ENCODE assay signal across 9 cellular contexts in genomic region chr2:95346236-95346737, GRCh38. TPM values are rescaled to one million over a fixed set of nuclear protein-coding genes. Genes with fewer than 3 reads are reported as not detected.
DNase-seq lines count a peak whose midpoint lies in the region; ATAC-seq and TF ChIP-seq lines count a peak whose summit lies in the region.
"Had no signal": no experiment of that assay in that cellular context is flagged by ENCODE, and none has a peak within 500 bp of the region (broad histone marks: within the 10 kb centered on the region; RNA-seq: fewer than 3 reads in every experiment).

No MANE protein-coding gene starts in this region.

- CTCF ChIA-PET in WTC11 (lab: Charles Lee): interaction anchor here (0.6 to 5.0 kb wide), 15 partner anchors 10 to 224 kb away, joined by 3 to 47 read pairs (median 8); partner anchors contain the start of genes FAHD2A, MRPS5 and PROM2

- H3K36me3 Mint-ChIP-seq in WTC11: no peaks in the 10 kb centered on the region
- H3K36me3 Mint-ChIP-seq: naive B cell had no signal

- POLR2A ChIA-PET in WTC11 (lab: Charles Lee): no interaction called here

- H3K27me3 ChIP-seq in BLaER1 treated with 17β-estradiol and CSF1 and Interleukin-3, amounts not matched to agents 10 nM and 100 nM: peaks cover 25 to 64% (median 48%) of the 10 kb centered on the region in 11 experiments
- no peaks in the 10 kb centered on the region for H3K27me3 ChIP-seq in right cardiac atrium (ENCODE audit: control insufficient read depth, insufficient read depth)
- H3K27me3 ChIP-seq in skeletal muscle satellite cell (ENCODE audit: control insufficient read depth, insufficient read depth, low read length): peaks cover 30% of the 10 kb centered on the region

- no peak overlapping the region for H3K27ac Mint-ChIP-seq in WTC11
- H3K27ac Mint-ChIP-seq: naive B cell had no signal

- H3K9ac ChIP-seq in BLaER1 treated with 17β-estradiol and CSF1 and Interleukin-3, amounts not matched to agents 10 nM and 100 nM: peak overlapping the region; percentile 57 to 79 (median 74)
- peak overlapping the region; percentile 82 for H3K9ac ChIP-seq in skeletal muscle satellite cell (ENCODE audit: low read depth, low read length)

- no peaks in the 10 kb centered on the region for H3K9me3 Mint-ChIP-seq in WTC11

- no peaks in the 10 kb centered on the region for H3K36me3 ChIP-seq in BLaER1 treated with 17β-estradiol and CSF1 and Interleukin-3, amounts not matched to agents 10 nM and 100 nM
- no peaks in the 10 kb centered on the region for H3K36me3 ChIP-seq in skeletal muscle satellite cell (ENCODE audit: insufficient read depth, low read length)

- no peak for DNase-seq in HFF-Myc (ENCODE audit: extremely low read depth, low read depth)
- no peak for DNase-seq in WTC11 (ENCODE audit: low spot score)
- peak; percentile 82 to 91 (median 90) for DNase-seq in right cardiac atrium
- DNase-seq in NCI-H2029 (lab: John Stamatoyannopoulos, UW): no peak
- DNase-seq in SIG-M5 treated with dmso at 0.1 percent for 504 hours (lab: John Stamatoyannopoulos, UW; ENCODE audit: unreplicated experiment): no peak

- under 1% methylated on average over 77 of the region's 87 CpGs for WGBS in right cardiac atrium

- H3K27ac ChIP-seq in BLaER1 treated with 17β-estradiol and CSF1 and Interleukin-3, amounts not matched to agents 10 nM and 100 nM: peak overlapping the region; percentile 12 to 77 (median 63); a peak in 18 of 22 replicates
- H3K27ac ChIP-seq in right cardiac atrium (ENCODE audit: low read length): no peak overlapping the region

- H4K20me1 ChIP-seq in BLaER1 treated with 17β-estradiol and CSF1 and Interleukin-3, amounts not matched to agents 10 nM and 100 nM: peaks cover 0 to 36% (median 14%) of the 10 kb centered on the region in 11 experiments; a peak in 10 of 22 replicates

- H3K9me3 ChIP-seq in BLaER1 treated with 17β-estradiol and CSF1 and Interleukin-3, amounts not matched to agents 10 nM and 100 nM (replicated peaks in 1 of 11): no peaks in the 10 kb centered on the region
- H3K9me3 ChIP-seq in right cardiac atrium (ENCODE audit: control insufficient read depth, low read length) (no peaks in the 10 kb centered on the region), skeletal muscle satellite cell (replicated peaks; ENCODE audit: low read length) (no peaks in the 10 kb centered on the region)

- peaks cover 0 to 15% (median 8%) of the 10 kb centered on the region in 10 experiments; a peak in 14 of 20 replicates for H3K4me1 ChIP-seq in BLaER1 treated with 17β-estradiol and CSF1 and Interleukin-3, amounts not matched to agents 10 nM and 100 nM
- H3K4me1 ChIP-seq in right cardiac atrium (ENCODE audit: control insufficient read depth, insufficient read depth, low read length) (no peaks in the 10 kb centered on the region), skeletal muscle satellite cell (ENCODE audit: control insufficient read depth, insufficient read depth, low read length) (peaks cover 18% of the 10 kb centered on the region)

- ATAC-seq in WTC11 (peak; percentile 6), right cardiac atrium (peak; percentile 76 to 84), HG03469 (IDR thresholded peaks at IDR 0.05; ENCODE audit: unreplicated experiment) (no peak)

- TF ChIP-seq CTCF in HFF-Myc (IDR thresholded peaks at IDR 0.05; ENCODE audit: low read depth, low read length, missing control alignments) (no peak), WTC11 (IDR thresholded peaks at IDR 0.05) (no peak)

- H3K4me2 ChIP-seq in BLaER1 treated with 17β-estradiol and CSF1 and Interleukin-3, amounts not matched to agents 10 nM and 100 nM: peak overlapping the region; percentile 80 to 97 (median 93)
- peak overlapping the region; percentile 95 for H3K4me2 ChIP-seq in skeletal muscle satellite cell (ENCODE audit: low read length)

- intact Hi-C loops in right cardiac atrium (cut with DNase I): no loop called here

- H3K27me3 Mint-ChIP-seq in WTC11 (ENCODE audit: low read depth): peaks cover 65% of the 10 kb centered on the region

- H3K4me3 ChIP-seq in BLaER1 treated with 17β-estradiol and CSF1 and Interleukin-3, amounts not matched to agents 10 nM and 100 nM: peak overlapping the region; percentile 57 to 72 (median 66)
- H3K4me3 ChIP-seq in HFF-Myc (replicated peaks; ENCODE audit: low read depth, low read length) (peak overlapping the region; percentile 63), right cardiac atrium (ENCODE audit: low read length) (peak overlapping the region; percentile 82), skeletal muscle satellite cell (ENCODE audit: low read length) (peak overlapping the region; percentile 83)

- H3K4me1 Mint-ChIP-seq in WTC11: no peaks in the 10 kb centered on the region

- H3K4me3 Mint-ChIP-seq in WTC11: no peak overlapping the region

TF ChIP-seq in WTC11, 78 proteins besides CTCF, POLR2A, EP300 and RAD21 (continues in another document):
- TF ChIP-seq NFYB (CRISPR knock-in tag; conservative IDR thresholded peaks at IDR 0.05; ENCODE audit: low read depth) (no peak), FOXP1 (CRISPR knock-in tag; IDR thresholded peaks at IDR 0.05; ENCODE audit: borderline replicate concordance) (no peak), SMAD4 (CRISPR knock-in tag; IDR thresholded peaks at IDR 0.05) (no peak), ZSCAN18 (CRISPR knock-in tag; IDR thresholded peaks at IDR 0.05) (no peak), MLX (CRISPR knock-in tag; IDR thresholded peaks at IDR 0.05) (no peak), ZNF532 (CRISPR knock-in tag; IDR thresholded peaks at IDR 0.05; ENCODE audit: borderline replicate concordance) (no peak)

RNA-seq across cellular contexts. Expression of gene KCNIP3, which starts 49.1 kb away (rescaled TPM):
- total RNA-seq in WTC11 (2021) (2.1 to 3.3 TPM (median 3.1 TPM) in 3 replicates), right cardiac atrium (1 to 10 TPM; 1.9 to 5.9 (median 2.9) TPM)
- polyA plus RNA-seq in right cardiac atrium: 3.9 TPM
- 2.0 and 2.5 TPM in 2 replicates for total RNA-seq in skeletal muscle satellite cell (2012; rRNA removed)

RNA-seq across cellular contexts. Expression of gene FAHD2A, which starts 56.2 kb away (rescaled TPM):
- total RNA-seq in WTC11 (2021) (39.8 to 47.9 TPM (median 45.4 TPM) in 3 replicates), right cardiac atrium (10 to 100 TPM; 26.1 to 32.7 (median 30.0) TPM)
- polyA plus RNA-seq in right cardiac atrium: 32.2 TPM
- 21.0 and 22.8 TPM in 2 replicates for total RNA-seq in skeletal muscle satellite cell (2012; rRNA removed)

Comparison
In these comparisons a context has a peak if more than half of its experiments do, and no peak if none do; other contexts are left out.
1. DNase-seq: peak in right cardiac atrium (3 of 3); none in HFF-Myc (single experiment), WTC11 (single experiment), NCI-H2029 (single experiment) and SIG-M5 treated with dmso at 0.1 percent for 504 hours (single experiment).
2. Peak in every context shown above with its lines, with median percentiles within 50 percentile points of each other: H3K4me3 ChIP-seq.